ENCODE assay signal across 24 cellular contexts in the genomic region with DNA sequence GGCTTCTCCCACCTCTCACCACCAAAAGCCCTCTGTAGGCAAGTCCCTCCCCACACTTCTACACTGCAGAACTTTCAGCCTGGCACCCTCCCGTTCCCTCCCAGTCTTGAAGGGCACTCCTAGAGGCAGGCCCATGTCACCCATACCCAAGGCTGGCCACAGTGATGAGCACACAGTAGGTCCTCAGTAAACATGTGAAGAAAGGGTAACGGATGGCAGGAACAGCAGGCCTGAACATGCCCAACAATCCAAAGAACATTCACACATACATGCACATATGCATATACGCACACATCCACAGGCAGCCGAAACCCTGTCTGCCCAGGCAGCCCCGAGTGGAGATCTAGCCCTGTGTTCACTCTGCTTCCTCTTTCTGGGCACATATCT.
"Had no signal": no experiment of that assay in that cellular context is flagged by ENCODE, and none has a peak within 500 bp of the region (broad histone marks: within the 10 kb centered on the region; RNA-seq: fewer than 3 reads in every experiment).

No MANE protein-coding gene starts in this region.

- H3K36me3 Mint-ChIP-seq: activated naive CD4-positive, alpha-beta T cell treated with anti-CD3 and anti-CD28 coated beads, Interleukin-2, amount 50 U/mL, for 72 hours; type B pancreatic cell had no signal

- ATAC-seq: activated CD4-positive, CD25-positive, alpha-beta regulatory T cell treated with anti-CD3 and anti-CD28 coated beads, Interleukin-2, amount 50 U/mL, for 24 hours; activated CD8-positive, alpha-beta T cell treated with anti-CD3 and anti-CD28 coated beads, Interleukin-2, amount 10 ng/mL, durations not matched to agents 7 days and 5 days; activated naive CD4-positive, alpha-beta T cell treated with anti-CD3 and anti-CD28 coated beads, Interleukin-2, amount 50 U/mL, for 72 hours; activated T-cell treated with anti-CD3 and anti-CD28 coated beads, Interleukin-2, amount 50 U/mL, for 4 hours; gastroesophageal sphincter; sciatic nerve; SK-N-SH treated with all-trans-retinoic acid at 6 μM for 48 hours; stimulated activated effector memory CD8-positive, alpha-beta T cell treated with anti-CD3 and anti-CD28 coated beads, Interleukin-12 subunit alpha, Interleukin-12 subunit beta, amount 100 ng/mL, for 72 hours; T-cell had no signal

- H3K9me3 Mint-ChIP-seq: activated CD4-positive, alpha-beta T cell treated with anti-CD3 and anti-CD28 coated beads, Interleukin-2, amount 10 ng/mL, durations not matched to agents 7 days and 5 days; activated naive CD4-positive, alpha-beta T cell treated with anti-CD3 and anti-CD28 coated beads, Interleukin-2, amount 50 U/mL, for 72 hours; activated T-cell treated with anti-CD3 and anti-CD28 coated beads, Interleukin-2, amount 50 U/mL, for 4 hours; dendritic cell treated with granulocyte-macrophage colony-stimulating factor and Interleukin-4, amounts not matched to agents 40 ng/mL and 50 ng/mL, for 4 days; nephron progenitor cell; stimulated activated effector memory CD8-positive, alpha-beta T cell treated with anti-CD3 and anti-CD28 coated beads, Interleukin-12 subunit alpha, Interleukin-12 subunit beta, amount 100 ng/mL, for 72 hours; T-cell; type B pancreatic cell had no signal

- FAIRE-seq: bronchial epithelial cell, endothelial cell of umbilical vein had no signal

- H3K4me2 ChIP-seq: smooth muscle cell had no signal

- H3K27ac Mint-ChIP-seq: activated CD4-positive, alpha-beta T cell treated with anti-CD3 and anti-CD28 coated beads, Interleukin-2, amount 10 ng/mL, durations not matched to agents 7 days and 5 days; activated CD8-positive, alpha-beta T cell treated with anti-CD3 and anti-CD28 coated beads, Interleukin-2, amount 10 ng/mL, durations not matched to agents 7 days and 5 days; dendritic cell treated with granulocyte-macrophage colony-stimulating factor and Interleukin-4, amounts not matched to agents 40 ng/mL and 50 ng/mL, for 4 days; nephron progenitor cell; stimulated activated effector memory CD8-positive, alpha-beta T cell treated with anti-CD3 and anti-CD28 coated beads, Interleukin-12 subunit alpha, Interleukin-12 subunit beta, amount 100 ng/mL, for 72 hours; type B pancreatic cell had no signal

- H3K4me1 ChIP-seq: gastroesophageal sphincter, stomach had no signal

- H3K4me3 Mint-ChIP-seq: activated CD4-positive, alpha-beta T cell treated with anti-CD3 and anti-CD28 coated beads, Interleukin-2, amount 10 ng/mL, durations not matched to agents 7 days and 5 days; activated CD8-positive, alpha-beta T cell treated with anti-CD3 and anti-CD28 coated beads, Interleukin-2, amount 10 ng/mL, durations not matched to agents 7 days and 5 days; activated T-cell treated with anti-CD3 and anti-CD28 coated beads, Interleukin-2, amount 50 U/mL, for 4 hours; dendritic cell treated with granulocyte-macrophage colony-stimulating factor and Interleukin-4, amounts not matched to agents 40 ng/mL and 50 ng/mL, for 4 days; nephron progenitor cell; stimulated activated effector memory CD8-positive, alpha-beta T cell treated with anti-CD3 and anti-CD28 coated beads, Interleukin-12 subunit alpha, Interleukin-12 subunit beta, amount 100 ng/mL, for 72 hours; T-cell; type B pancreatic cell had no signal

- DNase-seq: activated CD4-positive, alpha-beta T cell treated with anti-CD3 and anti-CD28 coated beads, Interleukin-2, amount 10 ng/mL, durations not matched to agents 7 days and 5 days; activated CD8-positive, alpha-beta T cell treated with anti-CD3 and anti-CD28 coated beads, Interleukin-2, amount 10 ng/mL, durations not matched to agents 7 days and 5 days; activated gamma-delta T cell treated with Interleukin-2 at 50 U/mL for 16 hours; activated T-cell treated with anti-CD3 and anti-CD28 coated beads, Interleukin-2, amount 50 U/mL, for 4 hours; effector memory CD4-positive, alpha-beta T cell; mammary epithelial cell; midbrain; nephron progenitor cell; stimulated activated CD4-positive, alpha-beta T cell treated with anti-CD3 and anti-CD28 coated beads, Interleukin-4, amount 100 ng/mL, for 24 hours; stomach; T-cell; T-helper 9 cell had no signal

- H3K27me3 ChIP-seq: esophagus muscularis mucosa, gastroesophageal sphincter, stomach had no signal

- H3K27me3 Mint-ChIP-seq: activated CD4-positive, alpha-beta T cell treated with anti-CD3 and anti-CD28 coated beads, Interleukin-2, amount 10 ng/mL, durations not matched to agents 7 days and 5 days; T-cell had no signal

- H3K27ac ChIP-seq: esophagus muscularis mucosa, gastroesophageal sphincter, stomach had no signal

- H3K9me3 ChIP-seq: esophagus muscularis mucosa, gastroesophageal sphincter, stomach had no signal

- H3K4me3 ChIP-seq: esophagus muscularis mucosa, gastroesophageal sphincter, smooth muscle cell, stomach had no signal
